In genomic region chr2:195543902-195544894, GRCh38 we compare ENCODE assay signal across 9 cellular contexts.
DNase-seq lines count a peak whose midpoint lies in the region; ATAC-seq and TF ChIP-seq lines count a peak whose summit lies in the region.
"Had no signal": no experiment of that assay in that cellular context is flagged by ENCODE, and none has a peak within 500 bp of the region (broad histone marks: within the 10 kb centered on the region; RNA-seq: fewer than 3 reads in every experiment).

No MANE protein-coding gene starts in this region.

- peak overlapping the region; percentile 74 for H3K27ac Mint-ChIP-seq in HFFc6

- H3K27me3 Mint-ChIP-seq in HFFc6 (ENCODE audit: insufficient read depth) = no peaks in the 10 kb centered on the region

- peak; percentile 81 for DNase-seq in HFFc6
- peak; percentile 90 for DNase-seq in NCI-H226
- peak; percentile 62 for DNase-seq in glomerular visceral epithelial cell (ENCODE audit: extremely low spot score)
- DNase-seq in middle frontal gyrus (ENCODE audit: extremely low spot score, low spot score) = no peak
- DNase-seq in iPS-NIHi11 (ENCODE audit: low spot score) = no peak
- DNase-seq in COR-L47 (lab: John Stamatoyannopoulos, UW) = no peak
- no peak for DNase-seq in right cardiac atrium
- DNase-seq: left cardiac atrium had no signal

- ATAC-seq in GM18858 (IDR thresholded peaks at IDR 0.05; ENCODE audit: unreplicated experiment) (peak; percentile 95), right cardiac atrium (no peak)

- peaks cover 11% of the 10 kb centered on the region for H3K4me1 Mint-ChIP-seq in HFFc6 (ENCODE audit: low read depth)

- no peak overlapping the region for H3K27ac ChIP-seq in right cardiac atrium (ENCODE audit: low read length)

- no peaks in the 10 kb centered on the region for H3K9me3 Mint-ChIP-seq in HFFc6

- WGBS in right cardiac atrium = 86% methylated on average over 11 of the region's 11 CpGs

- H3K36me3 Mint-ChIP-seq in HFFc6 (ENCODE audit: low read depth) = peaks cover 4% of the 10 kb centered on the region; the same call in 1 of the 2 replicates

- peak overlapping the region; percentile 47 for H3K4me3 Mint-ChIP-seq in HFFc6

- H3K27me3 ChIP-seq in right cardiac atrium (ENCODE audit: control insufficient read depth, insufficient read depth) = no peaks in the 10 kb centered on the region

- no peaks in the 10 kb centered on the region for H3K4me1 ChIP-seq in right cardiac atrium (ENCODE audit: control insufficient read depth, insufficient read depth, low read length)

- TF ChIP-seq CTCF in HFFc6 (IDR thresholded peaks at IDR 0.05) = no peak

- no peak overlapping the region for H3K4me3 ChIP-seq in right cardiac atrium (ENCODE audit: low read length)

- intact Hi-C loops in right cardiac atrium (cut with DNase I) = no loop called here

- H3K9me3 ChIP-seq in right cardiac atrium (ENCODE audit: control insufficient read depth, low read length) = peaks cover 5% of the 10 kb centered on the region

Comparison
In these comparisons a context has a peak if more than half of its experiments do, and no peak if none do; other contexts are left out.
1. DNase-seq: peak in HFFc6 (single experiment), NCI-H226 (single experiment) and glomerular visceral epithelial cell (single experiment); none in middle frontal gyrus (single experiment), iPS-NIHi11 (single experiment), COR-L47 (single experiment) and right cardiac atrium (0 of 3).